15 cellular contexts compared by ENCODE assay signal in the genomic region with DNA sequence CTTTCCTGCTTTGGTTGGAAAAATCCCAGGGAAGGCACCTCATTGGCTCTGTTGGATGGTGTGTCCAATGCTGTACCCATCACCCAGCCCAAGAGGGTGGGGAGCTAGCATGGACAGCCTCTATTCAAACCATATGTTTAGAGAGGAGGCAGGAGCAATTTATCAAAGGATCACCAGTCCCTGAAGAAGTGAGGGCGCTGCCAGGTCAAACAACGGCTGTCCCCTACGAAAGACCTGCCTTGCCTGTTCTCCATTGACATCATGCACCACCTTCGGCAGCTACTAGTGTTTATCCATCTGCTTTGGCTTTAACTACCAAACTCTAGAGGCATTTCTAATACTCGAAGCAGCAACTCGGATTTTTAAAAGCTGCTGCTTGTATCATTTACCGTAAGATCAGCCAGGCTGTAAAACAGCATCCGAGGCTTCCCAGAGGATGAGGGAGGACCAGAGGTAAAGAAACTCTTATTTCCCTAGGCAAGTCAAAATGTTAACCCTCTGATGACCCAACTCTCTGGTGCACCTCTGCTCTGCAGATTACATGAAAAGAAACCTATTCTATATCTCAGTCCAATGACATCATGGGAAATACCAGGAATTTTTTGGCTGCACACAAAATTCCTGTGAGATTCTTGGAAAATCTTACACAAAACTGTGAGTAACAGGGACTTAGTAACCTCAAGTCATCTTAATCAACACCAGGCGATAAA.
DNase-seq lines count a peak whose midpoint lies in the region; ATAC-seq and TF ChIP-seq lines count a peak whose summit lies in the region.
"Had no signal": no experiment of that assay in that cellular context is flagged by ENCODE, and none has a peak within 500 bp of the region (broad histone marks: within the 10 kb centered on the region; RNA-seq: fewer than 3 reads in every experiment).

No MANE protein-coding gene starts in this region.

- no peak overlapping the region for H3K27ac Mint-ChIP-seq in stimulated activated naive CD8-positive, alpha-beta T cell treated with anti-CD3 and anti-CD28 coated beads, Interleukin-15, amount 100 ng/mL, for 72 hours
- H3K27ac Mint-ChIP-seq: activated CD4-positive, alpha-beta T cell treated with anti-CD3 and anti-CD28 coated beads, Interleukin-2, amount 10 ng/mL, durations not matched to agents 24 days and 14 days; dendritic cell treated with granulocyte-macrophage colony-stimulating factor and Interleukin-4, amounts not matched to agents 40 ng/mL and 50 ng/mL, for 4 days had no signal

- peaks cover 0 to 17% of the 10 kb centered on the region in 2 donors for H3K9me3 Mint-ChIP-seq in stimulated activated naive CD8-positive, alpha-beta T cell treated with anti-CD3 and anti-CD28 coated beads, Interleukin-15, amount 100 ng/mL, for 72 hours
- H3K9me3 Mint-ChIP-seq: activated CD4-positive, alpha-beta T cell treated with anti-CD3 and anti-CD28 coated beads, Interleukin-2, amount 10 ng/mL, durations not matched to agents 24 days and 14 days; dendritic cell treated with granulocyte-macrophage colony-stimulating factor and Interleukin-4, amounts not matched to agents 40 ng/mL and 50 ng/mL, for 4 days had no signal

- no peak for TF ChIP-seq POLR2A in uterus (IDR thresholded peaks at IDR 0.05)

- H2AFZ ChIP-seq in osteoblast (ENCODE audit: low read length): no peak overlapping the region

- H3K79me2 ChIP-seq in osteoblast (ENCODE audit: insufficient read depth, low read length): no peaks in the 10 kb centered on the region

- H3K27ac ChIP-seq in osteoblast (ENCODE audit: low read depth, low read length) (peak overlapping the region; percentile 56), uterus (no peak overlapping the region)
- H3K27ac ChIP-seq: SK-N-MC had no signal

- H3K4me1 ChIP-seq in osteoblast (ENCODE audit: insufficient read depth, low read length) (peaks cover 11% of the 10 kb centered on the region), uterus (no peaks in the 10 kb centered on the region)

- no peaks in the 10 kb centered on the region for H3K9me3 ChIP-seq in osteoblast (ENCODE audit: low read depth, low read length)
- H3K9me3 ChIP-seq in uterus: no peaks in the 10 kb centered on the region
- H3K9me3 ChIP-seq: Caco-2 had no signal

- intact Hi-C loops in uterus (cut with DNase I; ENCODE audit: low total_unique reads): no loop called here

- H3K4me3 Mint-ChIP-seq in stimulated activated naive CD8-positive, alpha-beta T cell treated with anti-CD3 and anti-CD28 coated beads, Interleukin-15, amount 100 ng/mL, for 72 hours: no peak overlapping the region
- H3K4me3 Mint-ChIP-seq: activated CD4-positive, alpha-beta T cell treated with anti-CD3 and anti-CD28 coated beads, Interleukin-2, amount 10 ng/mL, durations not matched to agents 24 days and 14 days; dendritic cell treated with granulocyte-macrophage colony-stimulating factor and Interleukin-4, amounts not matched to agents 40 ng/mL and 50 ng/mL, for 4 days had no signal

- H3K4me3 ChIP-seq in epithelial cell of proximal tubule (ENCODE audit: low read depth, low read length) (no peak overlapping the region), osteoblast (ENCODE audit: insufficient read depth, low read length) (peak overlapping the region; percentile 19), uterus (no peak overlapping the region)
- H3K4me3 ChIP-seq: SK-N-MC, skin epidermis had no signal

- peak; percentile 69 for DNase-seq in Daoy (ENCODE audit: low read depth)
- DNase-seq in SHP77 (lab: John Stamatoyannopoulos, UW): peak; percentile 52 to 63
- peak; percentile 37 for DNase-seq in epithelial cell of proximal tubule (ENCODE audit: low read depth)
- peak; percentile 32 for DNase-seq in osteoblast (ENCODE audit: insufficient read length, low spot score, missing footprints)
- no peak for DNase-seq in uterus
- no peak for DNase-seq in activated CD8-positive, alpha-beta memory T cell treated with anti-CD3 and anti-CD28 coated beads, Interleukin-2, amount 50 U/mL, for 4 hours
- no peak for DNase-seq in stimulated activated naive CD8-positive, alpha-beta T cell treated with anti-CD3 and anti-CD28 coated beads, Interleukin-15, amount 100 ng/mL, for 72 hours
- DNase-seq: activated CD4-positive, alpha-beta T cell treated with anti-CD3 and anti-CD28 coated beads, Interleukin-2, amount 10 ng/mL, durations not matched to agents 24 days and 14 days; Caco-2; NCI-H1048; NCI-H526 treated with DMSO at 0.1 percent for 48 hours had no signal

- no peaks in the 10 kb centered on the region for H3K4me1 Mint-ChIP-seq in stimulated activated naive CD8-positive, alpha-beta T cell treated with anti-CD3 and anti-CD28 coated beads, Interleukin-15, amount 100 ng/mL, for 72 hours
- H3K4me1 Mint-ChIP-seq: activated CD4-positive, alpha-beta T cell treated with anti-CD3 and anti-CD28 coated beads, Interleukin-2, amount 10 ng/mL, durations not matched to agents 24 days and 14 days had no signal

- ATAC-seq in GM19455 (IDR thresholded peaks at IDR 0.05; ENCODE audit: unreplicated experiment): no peak
- ATAC-seq in stimulated activated naive CD8-positive, alpha-beta T cell treated with anti-CD3 and anti-CD28 coated beads, Interleukin-15, amount 100 ng/mL, for 72 hours: no peak

- H3K36me3 ChIP-seq in osteoblast (ENCODE audit: insufficient read depth, low read length) (no peaks in the 10 kb centered on the region), uterus (no peaks in the 10 kb centered on the region)

- no peaks in the 10 kb centered on the region for H4K20me1 ChIP-seq in osteoblast (ENCODE audit: insufficient read depth, low read length)

- H3K27me3 ChIP-seq in osteoblast (ENCODE audit: insufficient read depth, low read length) (no peaks in the 10 kb centered on the region), uterus (no peaks in the 10 kb centered on the region)

- peaks cover 6% of the 10 kb centered on the region for H3K27me3 Mint-ChIP-seq in stimulated activated naive CD8-positive, alpha-beta T cell treated with anti-CD3 and anti-CD28 coated beads, Interleukin-15, amount 100 ng/mL, for 72 hours
- H3K27me3 Mint-ChIP-seq: activated CD4-positive, alpha-beta T cell treated with anti-CD3 and anti-CD28 coated beads, Interleukin-2, amount 10 ng/mL, durations not matched to agents 24 days and 14 days had no signal

- TF ChIP-seq CTCF in epithelial cell of proximal tubule (conservative IDR thresholded peaks at IDR 0.05; ENCODE audit: low read depth, low read length) (no peak), osteoblast (IDR thresholded peaks at IDR 0.05; ENCODE audit: extremely low read depth, low read depth, low read length) (no peak), uterus (IDR thresholded peaks at IDR 0.05) (no peak)

- peak overlapping the region; percentile 63 for H3K4me2 ChIP-seq in osteoblast (ENCODE audit: insufficient read depth, low read length)

Comparison
In these comparisons a context has a peak if more than half of its experiments do, and no peak if none do; other contexts are left out.
1. DNase-seq: peak in Daoy (single experiment), SHP77 (2 of 2), epithelial cell of proximal tubule (single experiment) and osteoblast (single experiment); none in uterus (0 of 2), activated CD8-positive, alpha-beta memory T cell treated with anti-CD3 and anti-CD28 coated beads, Interleukin-2, amount 50 U/mL, for 4 hours (single experiment) and stimulated activated naive CD8-positive, alpha-beta T cell treated with anti-CD3 and anti-CD28 coated beads, Interleukin-15, amount 100 ng/mL, for 72 hours (0 of 2).